In genomic region chr7:47726047-47726726, GRCh38 we compare ENCODE assay signal across 16 cellular contexts.
"Had no signal": no experiment of that assay in that cellular context is flagged by ENCODE, and none has a peak within 500 bp of the region (broad histone marks: within the 10 kb centered on the region; RNA-seq: fewer than 3 reads in every experiment).

No MANE protein-coding gene starts in this region.

- H3K27ac ChIP-seq: adrenal gland, colonic mucosa, gastroesophageal sphincter, thoracic aorta, VCaP had no signal

- H3K9me3 ChIP-seq: adrenal gland, colonic mucosa, gastroesophageal sphincter, thoracic aorta had no signal

- H3K36me3 ChIP-seq: adrenal gland, colonic mucosa, gastroesophageal sphincter, thoracic aorta had no signal

- H3K27me3 Mint-ChIP-seq: stimulated activated naive CD8-positive, alpha-beta T cell treated with anti-CD3 and anti-CD28 coated beads, Interleukin-15, amount 100 ng/mL, for 72 hours; T-cell had no signal

- H3K36me3 Mint-ChIP-seq: T-cell had no signal

- H3K27me3 ChIP-seq: adrenal gland, colonic mucosa, gastroesophageal sphincter had no signal

- ATAC-seq: activated CD8-positive, alpha-beta T cell treated with anti-CD3 and anti-CD28 coated beads, Interleukin-2, amount 10 ng/mL, durations not matched to agents 7 days and 5 days; gastroesophageal sphincter; sciatic nerve; stimulated activated naive CD8-positive, alpha-beta T cell treated with anti-CD3 and anti-CD28 coated beads, Interleukin-15, amount 100 ng/mL, for 72 hours; T-cell had no signal

- H3K4me3 Mint-ChIP-seq: activated CD8-positive, alpha-beta T cell treated with anti-CD3 and anti-CD28 coated beads, Interleukin-2, amount 10 ng/mL, durations not matched to agents 7 days and 5 days; activated T-helper 1 cell treated with anti-CD3 and anti-CD28 coated beads, Interleukin-12 subunit alpha, Interleukin-12 subunit beta, Interleukin-2, Interleukin-4 antibody, amounts not matched to agents 30 ng/mL and 10 ng/mL and 1 ng/mL, durations not matched to agents 14 hours and 24 hours and 36 hours; stimulated activated naive CD8-positive, alpha-beta T cell treated with anti-CD3 and anti-CD28 coated beads, Interleukin-15, amount 100 ng/mL, for 72 hours; T-cell had no signal

- H3K9me3 Mint-ChIP-seq: activated T-helper 1 cell treated with anti-CD3 and anti-CD28 coated beads, Interleukin-12 subunit alpha, Interleukin-12 subunit beta, Interleukin-2, Interleukin-4 antibody, amounts not matched to agents 30 ng/mL and 10 ng/mL and 1 ng/mL, durations not matched to agents 14 hours and 24 hours and 36 hours; stimulated activated naive CD8-positive, alpha-beta T cell treated with anti-CD3 and anti-CD28 coated beads, Interleukin-15, amount 100 ng/mL, for 72 hours; T-cell had no signal

- H3K27ac Mint-ChIP-seq: activated CD8-positive, alpha-beta T cell treated with anti-CD3 and anti-CD28 coated beads, Interleukin-2, amount 10 ng/mL, durations not matched to agents 7 days and 5 days; activated T-helper 1 cell treated with anti-CD3 and anti-CD28 coated beads, Interleukin-12 subunit alpha, Interleukin-12 subunit beta, Interleukin-2, Interleukin-4 antibody, amounts not matched to agents 30 ng/mL and 10 ng/mL and 1 ng/mL, durations not matched to agents 14 hours and 24 hours and 36 hours; stimulated activated naive CD8-positive, alpha-beta T cell treated with anti-CD3 and anti-CD28 coated beads, Interleukin-15, amount 100 ng/mL, for 72 hours; T-cell had no signal

- H3K4me1 Mint-ChIP-seq: stimulated activated naive CD8-positive, alpha-beta T cell treated with anti-CD3 and anti-CD28 coated beads, Interleukin-15, amount 100 ng/mL, for 72 hours had no signal

- H3K4me3 ChIP-seq: adrenal gland, colonic mucosa, gastroesophageal sphincter, thoracic aorta had no signal

- DNase-seq: activated CD4-positive, alpha-beta T cell treated with anti-CD3 and anti-CD28 coated beads for 48 hours; activated CD8-positive, alpha-beta T cell treated with anti-CD3 and anti-CD28 coated beads, Interleukin-2, amount 10 ng/mL, durations not matched to agents 7 days and 5 days; activated naive CD4-positive, alpha-beta T cell treated with Interleukin-2 at 50 U/mL for 16 hours; colonic mucosa; effector CD4-positive, alpha-beta T cell; midbrain; stimulated activated CD4-positive, alpha-beta T cell treated with anti-CD3 and anti-CD28 coated beads, Interleukin-2, amount 100 ng/mL, for 48 hours; stimulated activated naive CD8-positive, alpha-beta T cell treated with anti-CD3 and anti-CD28 coated beads, Interleukin-15, amount 100 ng/mL, for 72 hours; T1000 had no signal

- H3K4me1 ChIP-seq: colonic mucosa, gastroesophageal sphincter had no signal
